Comparison of ENCODE assay signal across 1 cellular context in the genomic region with DNA sequence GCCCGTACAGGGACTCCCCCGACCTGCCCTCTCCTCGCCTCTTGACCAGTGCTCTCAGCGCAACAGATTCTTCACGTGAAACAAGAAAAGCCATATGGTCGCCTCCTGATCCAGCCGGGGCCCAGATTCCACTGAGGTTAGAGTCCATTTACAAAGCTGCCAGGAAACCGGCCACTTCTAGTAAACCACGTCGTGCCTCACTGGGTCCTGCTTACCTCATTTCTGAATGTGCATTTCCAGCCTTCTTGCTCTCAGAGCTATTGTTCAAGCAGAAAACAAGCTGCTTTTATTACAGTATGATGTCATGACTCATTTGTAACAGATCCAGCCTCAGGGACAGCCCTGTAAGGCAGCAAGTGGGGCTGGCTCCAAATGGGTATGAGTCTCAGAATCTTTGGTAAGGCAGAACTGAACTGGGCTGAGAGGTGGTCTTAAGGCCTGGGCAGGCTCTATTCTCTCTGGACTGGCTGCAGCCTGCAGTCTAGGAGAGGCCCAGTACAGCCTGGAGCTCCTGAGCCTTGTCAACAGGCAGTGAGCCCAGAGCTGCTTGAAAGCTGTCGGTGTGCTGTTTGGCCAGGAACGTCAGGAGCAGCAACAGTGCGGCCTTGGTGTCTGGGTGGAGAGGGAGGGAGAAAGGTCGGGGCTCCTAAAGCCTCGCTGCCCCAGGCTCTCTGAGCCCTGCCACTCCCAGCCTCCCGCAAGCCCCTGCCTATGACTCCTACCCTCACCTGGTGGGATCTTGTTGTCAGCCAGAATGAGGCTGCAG.
TF ChIP-seq lines count a peak whose summit lies in the region.

No MANE protein-coding gene starts in this region.

TF ChIP-seq in SK-N-SH, 30 proteins besides CTCF, POLR2A, EP300 and RAD21:
- TF ChIP-seq, protein P1, sequence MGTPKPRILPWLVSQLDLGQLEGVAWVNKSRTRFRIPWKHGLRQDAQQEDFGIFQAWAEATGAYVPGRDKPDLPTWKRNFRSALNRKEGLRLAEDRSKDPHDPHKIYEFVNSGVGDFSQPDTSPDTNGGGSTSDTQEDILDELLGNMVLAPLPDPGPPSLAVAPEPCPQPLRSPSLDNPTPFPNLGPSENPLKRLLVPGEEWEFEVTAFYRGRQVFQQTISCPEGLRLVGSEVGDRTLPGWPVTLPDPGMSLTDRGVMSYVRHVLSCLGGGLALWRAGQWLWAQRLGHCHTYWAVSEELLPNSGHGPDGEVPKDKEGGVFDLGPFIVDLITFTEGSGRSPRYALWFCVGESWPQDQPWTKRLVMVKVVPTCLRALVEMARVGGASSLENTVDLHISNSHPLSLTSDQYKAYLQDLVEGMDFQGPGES (IDR thresholded peaks at IDR 0.05; ENCODE audit: low read depth, low read length): no peak
- TF ChIP-seq TCF12 (IDR thresholded peaks at IDR 0.05): peak; percentile 9; the same call in 1 of the 2 replicates
